In genomic region chr19:35938282-35939224, GRCh38 we compare ENCODE assay signal across 10 cellular contexts. TPM values are rescaled to one million over a fixed set of nuclear protein-coding genes. Genes with fewer than 3 reads are reported as not detected.
DNase-seq lines count a peak whose midpoint lies in the region; ATAC-seq and TF ChIP-seq lines count a peak whose summit lies in the region.
"Had no signal": no experiment of that assay in that cellular context is flagged by ENCODE, and none has a peak within 500 bp of the region (broad histone marks: within the 10 kb centered on the region; RNA-seq: fewer than 3 reads in every experiment).

No MANE protein-coding gene starts in this region.

- peaks cover 39% of the 10 kb centered on the region for H3K4me1 ChIP-seq in suprapubic skin

- H3K36me3 ChIP-seq in suprapubic skin = peaks cover 29% of the 10 kb centered on the region

- H3K4me3 Mint-ChIP-seq in activated T-cell treated with anti-CD3 and anti-CD28 coated beads, Interleukin-2, amount 50 U/mL, for 72 hours = peak overlapping the region; percentile 77 to 85

- TF ChIP-seq POLR2A in suprapubic skin (IDR thresholded peaks at IDR 0.05) = no peak

- no peaks in the 10 kb centered on the region for H3K27me3 ChIP-seq in suprapubic skin

- peaks cover 29% of the 10 kb centered on the region for H3K4me1 Mint-ChIP-seq in activated T-cell treated with anti-CD3 and anti-CD28 coated beads, Interleukin-2, amount 50 U/mL, for 72 hours (ENCODE audit: low read depth)

- no peak for DNase-seq in activated T-cell treated with anti-CD3 and anti-CD28 coated beads, Interleukin-2, amount 50 U/mL, for 72 hours
- DNase-seq in activated T-cell treated with anti-CD3 and anti-CD28 coated beads, Interleukin-2, amount 50 U/mL, for 1 hour = no peak
- no peak for DNase-seq in activated naive CD4-positive, alpha-beta T cell treated with anti-CD3 and anti-CD28 coated beads, Interleukin-2, amount 50 U/mL, for 72 hours (ENCODE audit: low spot score in 2 of 2)
- DNase-seq in suprapubic skin (ENCODE audit: low spot score in 2 of 2) (no peak), left colon (no peak)

- no peaks in the 10 kb centered on the region for H3K36me3 Mint-ChIP-seq in activated T-cell treated with anti-CD3 and anti-CD28 coated beads, Interleukin-2, amount 50 U/mL, for 72 hours (ENCODE audit: insufficient read depth in 2 of 2)
- no peaks in the 10 kb centered on the region for H3K36me3 Mint-ChIP-seq in activated naive CD4-positive, alpha-beta T cell treated with anti-CD3 and anti-CD28 coated beads, Interleukin-2, amount 50 U/mL, for 72 hours

- no peaks in the 10 kb centered on the region for H3K9me3 ChIP-seq in iPS-18c (ENCODE audit: control insufficient read depth, insufficient read depth, low read length)
- no peaks in the 10 kb centered on the region for H3K9me3 ChIP-seq in suprapubic skin

- 79% methylated on average over 13 of the region's 13 CpGs for WGBS in suprapubic skin

- H3K27ac Mint-ChIP-seq in activated T-cell treated with anti-CD3 and anti-CD28 coated beads, Interleukin-2, amount 50 U/mL, for 72 hours = peak overlapping the region; percentile 15
- H3K27ac Mint-ChIP-seq in activated naive CD4-positive, alpha-beta T cell treated with anti-CD3 and anti-CD28 coated beads, Interleukin-2, amount 50 U/mL, for 72 hours = peak overlapping the region; percentile 5 to 31

- no peaks in the 10 kb centered on the region for H3K9me3 Mint-ChIP-seq in activated T-cell treated with anti-CD3 and anti-CD28 coated beads, Interleukin-2, amount 50 U/mL, for 72 hours
- H3K9me3 Mint-ChIP-seq in activated naive CD4-positive, alpha-beta T cell treated with anti-CD3 and anti-CD28 coated beads, Interleukin-2, amount 50 U/mL, for 72 hours = no peaks in the 10 kb centered on the region

- no peak for TF ChIP-seq CTCF in suprapubic skin (IDR thresholded peaks at IDR 0.05)

- H3K27me3 Mint-ChIP-seq in activated T-cell treated with anti-CD3 and anti-CD28 coated beads, Interleukin-2, amount 50 U/mL, for 72 hours (ENCODE audit: low read depth) = no peaks in the 10 kb centered on the region

- H3K4me3 ChIP-seq in iPS-18c (ENCODE audit: insufficient read depth, low read depth, low read length) = peak overlapping the region; percentile 68; the same call in 1 of the 2 replicates
- H3K4me3 ChIP-seq in suprapubic skin = peak overlapping the region; percentile 73

- ATAC-seq in activated T-cell treated with anti-CD3 and anti-CD28 coated beads, Interleukin-2, amount 50 U/mL, for 72 hours (replicated peaks in 1 of 2) = no peak
- ATAC-seq in activated naive CD4-positive, alpha-beta T cell treated with anti-CD3 and anti-CD28 coated beads, Interleukin-2, amount 50 U/mL, for 72 hours = no peak
- no peak for ATAC-seq in left colon
- no peak for ATAC-seq in esophagus mucosa
- ATAC-seq in HG03432 (IDR thresholded peaks at IDR 0.05; ENCODE audit: unreplicated experiment) = no peak

- intact Hi-C loops in left colon (cut with DNase I, micrococcal nuclease) = no loop called here

- TF ChIP-seq EP300 in suprapubic skin (IDR thresholded peaks at IDR 0.05) = no peak

- H3K27ac ChIP-seq in suprapubic skin = no peak overlapping the region

RNA-seq across cellular contexts. Expression of gene LRFN3, which starts 2.4 kb away (rescaled TPM):
- 1 to 10 TPM; 6.4 to 8.5 TPM for total RNA-seq in activated T-cell treated with anti-CD3 and anti-CD28 coated beads, Interleukin-2, amount 50 U/mL, for 72 hours
- 10 to 100 TPM in 1 of 2 donors, 1 to 10 TPM in 1; 6.4 to 10.1 TPM for total RNA-seq in activated naive CD4-positive, alpha-beta T cell treated with anti-CD3 and anti-CD28 coated beads, Interleukin-2, amount 50 U/mL, for 72 hours
- 10 to 100 TPM; 10.9 to 18.3 (median 12.8) TPM for total RNA-seq in suprapubic skin
- 10 to 100 TPM; 12.5 to 14.7 TPM for total RNA-seq in left colon
- 7.7 TPM for total RNA-seq in esophagus mucosa

RNA-seq across cellular contexts. Expression of gene TYROBP, which starts 30.5 kb away (rescaled TPM):
- total RNA-seq in activated T-cell treated with anti-CD3 and anti-CD28 coated beads, Interleukin-2, amount 50 U/mL, for 72 hours = 1 to 10 TPM in 1 of 2 donors, not detected in 1; 1.3 TPM
- under 1 TPM in 1 of 2 donors, not detected in 1; 0.75 TPM for total RNA-seq in activated naive CD4-positive, alpha-beta T cell treated with anti-CD3 and anti-CD28 coated beads, Interleukin-2, amount 50 U/mL, for 72 hours
- total RNA-seq in suprapubic skin (10 to 100 TPM; 12.4 to 29.4 (median 15.6) TPM), left colon (10 to 100 TPM in 1 of 2 donors, 1 to 10 TPM in 1; 8.2 to 41.3 TPM), esophagus mucosa (4.1 TPM)
- total RNA-seq: glomerular endothelial cell, M059J had no signal

RNA-seq across cellular contexts. Expression of gene HCST, which starts 36.2 kb away (rescaled TPM):
- total RNA-seq in activated T-cell treated with anti-CD3 and anti-CD28 coated beads, Interleukin-2, amount 50 U/mL, for 72 hours = 10 to 100 TPM; 56.1 to 71.9 TPM
- 10 to 100 TPM; 40.0 to 48.5 TPM for total RNA-seq in activated naive CD4-positive, alpha-beta T cell treated with anti-CD3 and anti-CD28 coated beads, Interleukin-2, amount 50 U/mL, for 72 hours
- total RNA-seq in suprapubic skin = 1 to 10 TPM in 1 of 4 donors, not detected in 3; 8.3 TPM
- total RNA-seq in left colon = 1 to 10 TPM; 1.0 to 6.1 TPM
- 0.96 TPM for total RNA-seq in esophagus mucosa
- total RNA-seq: glomerular endothelial cell, M059J had no signal

RNA-seq across cellular contexts. Expression of gene NFKBID, which starts 38.2 kb away (rescaled TPM):
- total RNA-seq in activated T-cell treated with anti-CD3 and anti-CD28 coated beads, Interleukin-2, amount 50 U/mL, for 72 hours = 10 to 100 TPM; 51.5 to 63.1 TPM
- total RNA-seq in activated naive CD4-positive, alpha-beta T cell treated with anti-CD3 and anti-CD28 coated beads, Interleukin-2, amount 50 U/mL, for 72 hours = 100 to 1,000 TPM in 1 of 2 donors, 10 to 100 TPM in 1; 58.9 to 144 TPM
- 10 to 100 TPM in 1 of 4 donors, 1 to 10 TPM in 3; 3.7 to 15.7 (median 6.9) TPM for total RNA-seq in suprapubic skin
- 10 to 100 TPM; 10.0 to 10.1 TPM for total RNA-seq in left colon
- total RNA-seq in esophagus mucosa = 4.2 TPM

RNA-seq across cellular contexts. Expression of gene SDHAF1, which starts 56.4 kb away (rescaled TPM):
- total RNA-seq in activated T-cell treated with anti-CD3 and anti-CD28 coated beads, Interleukin-2, amount 50 U/mL, for 72 hours = 10 to 100 TPM; 24.0 to 24.2 TPM
- total RNA-seq in activated naive CD4-positive, alpha-beta T cell treated with anti-CD3 and anti-CD28 coated beads, Interleukin-2, amount 50 U/mL, for 72 hours = 10 to 100 TPM; 23.0 to 24.7 TPM
- total RNA-seq in suprapubic skin (10 to 100 TPM; 21.6 to 29.6 (median 27.5) TPM), left colon (10 to 100 TPM; 19.6 to 20.0 TPM), esophagus mucosa (10.2 TPM)

Comparison
In these comparisons a context has a peak if more than half of its experiments do, and no peak if none do; other contexts are left out.
1. RNA of gene HCST, which starts 36.2 kb away (total RNA-seq): 56.1 to 71.9 TPM in activated T-cell treated with anti-CD3 and anti-CD28 coated beads, Interleukin-2, amount 50 U/mL, for 72 hours and 40.0 to 48.5 TPM in activated naive CD4-positive, alpha-beta T cell treated with anti-CD3 and anti-CD28 coated beads, Interleukin-2, amount 50 U/mL, for 72 hours; 1.0 to 6.1 TPM in left colon, 8.3 TPM in suprapubic skin and 0.96 TPM in esophagus mucosa (single experiment); every median in the first group is over 4 times any median in the second.